ENCODE assay signal across 8 cellular contexts in genomic region chr22:30605449-30606110, GRCh38. TPM values are rescaled to one million over a fixed set of nuclear protein-coding genes. Genes with fewer than 3 reads are reported as not detected.
A peak's percentile ranks its signal among the peaks of the same experiment; 100 is the strongest.
DNase-seq lines count a peak whose midpoint lies in the region; ATAC-seq and TF ChIP-seq lines count a peak whose summit lies in the region.

No MANE protein-coding gene starts in this region.

- peaks cover 5% of the 10 kb centered on the region for H3K9me3 Mint-ChIP-seq in glutamatergic neuron (ENCODE audit: unreplicated experiment)

- H3K9ac ChIP-seq in BLaER1 treated with 17β-estradiol and CSF1 and Interleukin-3, amounts not matched to agents 10 nM and 100 nM, result peak overlapping the region; percentile 58 to 79 (median 68); a peak in 18 of 22 replicates

- no peak overlapping the region for H3K4me3 Mint-ChIP-seq in glutamatergic neuron (ENCODE audit: unreplicated experiment)

- H3K4me1 Mint-ChIP-seq in glutamatergic neuron (ENCODE audit: low read depth, unreplicated experiment), result peaks cover 8% of the 10 kb centered on the region

- 0 out of 22 replicates have a peak, but pooled peaks cover 0 to 5% (median 0%) of the 10 kb centered on the region in 11 experiments for H3K36me3 ChIP-seq in BLaER1 treated with 17β-estradiol and CSF1 and Interleukin-3, amounts not matched to agents 10 nM and 100 nM

- H3K27me3 ChIP-seq in BLaER1 treated with 17β-estradiol and CSF1 and Interleukin-3, amounts not matched to agents 10 nM and 100 nM, result no peaks in the 10 kb centered on the region

- peak; percentile 81 for TF ChIP-seq CTCF in glutamatergic neuron (IDR thresholded peaks at IDR 0.05; ENCODE audit: partially characterized antibody, unreplicated experiment)

- H3K4me2 ChIP-seq in BLaER1 treated with 17β-estradiol and CSF1 and Interleukin-3, amounts not matched to agents 10 nM and 100 nM, result peak overlapping the region; percentile 71 to 98 (median 91)

- ATAC-seq in HG02678 (IDR thresholded peaks at IDR 0.05; ENCODE audit: unreplicated experiment), result no peak

- peak; percentile 71 for DNase-seq in HEK293T (ENCODE audit: extremely low spot score)
- peak; percentile 84 for DNase-seq in OCI-M1 (lab: John Stamatoyannopoulos, UW)
- DNase-seq in activated T-helper 9 cell treated with anti-CD3 and anti-CD28 coated beads, Interleukin-2, amount 50 U/mL, for 16 hours (ENCODE audit: low read depth), result peak; percentile 11
- DNase-seq in glutamatergic neuron, result peak; percentile 54
- peak; percentile 59 for DNase-seq in pons (ENCODE audit: low spot score)
- no peak for DNase-seq in amniotic stem cell (lab: John Stamatoyannopoulos, UW)

- H3K27ac ChIP-seq in BLaER1 treated with 17β-estradiol and CSF1 and Interleukin-3, amounts not matched to agents 10 nM and 100 nM, result peak overlapping the region; percentile 46 to 84 (median 80); a peak in 19 of 22 replicates

- CTCF ChIA-PET in HEK293T (lab: Yijun Ruan, JAX), result interaction anchor here (0.7 to 1.4 kb wide), 6 partner anchors 13 to 160 kb away, joined by 3 to 4 read pairs (median 4); no protein-coding TSS in a partner anchor

- no peaks in the 10 kb centered on the region for H3K36me3 Mint-ChIP-seq in glutamatergic neuron (ENCODE audit: unreplicated experiment)

- peak overlapping the region in 8 of 10 experiments; percentile 44 to 68 (median 50); a peak in 15 of 20 replicates for H3K4me3 ChIP-seq in BLaER1 treated with 17β-estradiol and CSF1 and Interleukin-3, amounts not matched to agents 10 nM and 100 nM

- H3K27ac Mint-ChIP-seq in glutamatergic neuron (ENCODE audit: unreplicated experiment), result no peak overlapping the region

- H4K20me1 ChIP-seq in BLaER1 treated with 17β-estradiol and CSF1 and Interleukin-3, amounts not matched to agents 10 nM and 100 nM, result no peaks in the 10 kb centered on the region

- H3K4me1 ChIP-seq in BLaER1 treated with 17β-estradiol and CSF1 and Interleukin-3, amounts not matched to agents 10 nM and 100 nM, result peaks cover 50 to 69% (median 61%) of the 10 kb centered on the region in 10 experiments

- peaks cover 2% of the 10 kb centered on the region for H3K27me3 Mint-ChIP-seq in glutamatergic neuron (ENCODE audit: unreplicated experiment)

- POLR2A ChIA-PET in HEK293T (lab: Yijun Ruan, JAX), result interaction anchor here (1.4 kb wide), 2 partner anchors 14 to 15 kb away, joined by 3 to 4 read pairs; no protein-coding TSS in a partner anchor

- H3K9me3 ChIP-seq in BLaER1 treated with 17β-estradiol and CSF1 and Interleukin-3, amounts not matched to agents 10 nM and 100 nM (replicated peaks in 1 of 11), result no peaks in the 10 kb centered on the region

TF ChIP-seq in HEK293T, 16 proteins besides CTCF, POLR2A, EP300 and RAD21:
- TF ChIP-seq NFRKB (IDR thresholded peaks at IDR 0.05), result no peak
- TF ChIP-seq BHLHE40 (IDR thresholded peaks at IDR 0.05; ENCODE audit: borderline replicate concordance), result no peak; the same call in 1 of the 2 replicates
- peak; percentile 54; the same call in 1 of the 2 replicates for TF ChIP-seq FOXK2 (IDR thresholded peaks at IDR 0.05)
- TF ChIP-seq TARDBP (IDR thresholded peaks at IDR 0.05), result no peak
- no peak for TF ChIP-seq HDGF (IDR thresholded peaks at IDR 0.05; ENCODE audit: borderline replicate concordance)
- TF ChIP-seq L3MBTL2 (conservative IDR thresholded peaks at IDR 0.05), result no peak
- TF ChIP-seq SUZ12 (IDR thresholded peaks at IDR 0.05), result no peak
- TF ChIP-seq LEF1 (IDR thresholded peaks at IDR 0.05; ENCODE audit: borderline replicate concordance), result no peak

RNA-seq across cellular contexts. Expression of gene TCN2, which starts 1.4 kb away (rescaled TPM):
- 4.1 TPM for total RNA-seq in glutamatergic neuron (ENCODE audit: unreplicated experiment)

RNA-seq across cellular contexts. Expression of gene PES1, which starts 13.9 kb away (rescaled TPM):
- total RNA-seq in glutamatergic neuron (ENCODE audit: unreplicated experiment), result 40.6 TPM

RNA-seq across cellular contexts. Expression of gene SLC35E4, which starts 30.0 kb away (rescaled TPM):
- total RNA-seq in glutamatergic neuron (ENCODE audit: unreplicated experiment), result 5.0 TPM

RNA-seq across cellular contexts. Expression of gene GAL3ST1, which starts 31.1 kb away (rescaled TPM):
- 1.8 TPM for total RNA-seq in glutamatergic neuron (ENCODE audit: unreplicated experiment)

RNA-seq across cellular contexts. Expression of gene SEC14L6, which starts 59.0 kb away (rescaled TPM):
- total RNA-seq in glutamatergic neuron (ENCODE audit: unreplicated experiment), result not detected
